In the genomic region with DNA sequence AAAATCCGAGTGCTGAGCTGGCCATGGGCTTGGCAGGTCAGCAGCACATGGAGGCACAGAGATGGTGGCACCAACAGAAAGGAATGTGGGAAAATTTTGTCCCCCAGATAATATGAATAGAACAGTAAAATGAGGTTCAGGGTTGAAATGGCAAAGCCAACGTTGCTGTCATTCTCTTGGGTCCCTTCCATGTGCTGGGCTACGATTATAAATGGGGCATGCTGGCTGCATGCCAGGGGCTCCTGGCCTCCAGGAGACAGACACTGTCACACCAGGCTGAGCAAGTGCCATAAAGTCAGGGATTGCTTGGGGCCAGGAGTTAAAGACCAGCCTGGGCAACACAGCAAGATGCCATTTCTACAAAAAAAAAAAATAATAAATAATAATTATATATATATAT, we compare ENCODE assay signal across 13 cellular contexts.
DNase-seq lines count a peak whose midpoint lies in the region; ATAC-seq, FAIRE-seq and TF ChIP-seq lines count a peak whose summit lies in the region.
"Had no signal": no experiment of that assay in that cellular context is flagged by ENCODE, and none has a peak within 500 bp of the region (broad histone marks: within the 10 kb centered on the region; RNA-seq: fewer than 3 reads in every experiment).

No MANE protein-coding gene starts in this region.

- H2BK20ac ChIP-seq in H9 (ENCODE audit: low read depth, low read length, poor library complexity, severe bottlenecking): no peak overlapping the region

- H3K36me3 Mint-ChIP-seq in H9 (ENCODE audit: insufficient read depth in 1 of 3, low read depth in 3 of 3): no peaks in the 10 kb centered on the region
- H3K36me3 Mint-ChIP-seq: naive B cell had no signal

- H3K4me1 Mint-ChIP-seq in H9: peaks cover 13 to 15% of the 10 kb centered on the region in 2 experiments

- TF ChIP-seq CTCF in liver (IDR thresholded peaks at IDR 0.05; ENCODE audit: low read depth, low read length, missing input control) (no peak), HepG2 (CRISPR knock-in tag; IDR thresholded peaks at IDR 0.05) (no peak), H9 (conservative IDR thresholded peaks at IDR 0.05) (no peak)

- no peak overlapping the region for H2BK15ac ChIP-seq in H9 (ENCODE audit: low read depth, low read length)

- H2AFZ ChIP-seq in HepG2 (ENCODE audit: low read length): no peak overlapping the region
- no peak overlapping the region for H2AFZ ChIP-seq in H9 (ENCODE audit: low read length)

- in situ Hi-C loops in HepG2 (cut with HindIII; ENCODE audit: extremely low pct_ligation_motif_present, low pct_unique_long_range_greater_than_20kb): no loop called here

- no peaks in the 10 kb centered on the region for H3K79me1 ChIP-seq in H9 (ENCODE audit: insufficient read depth, low read depth, low read length, poor library complexity, severe bottlenecking)

- H2AK5ac ChIP-seq in H9 (ENCODE audit: insufficient read length, low read length): no peak overlapping the region

- DNase-seq in HepG2 (ENCODE audit: low spot score): no peak
- peak; percentile 33 to 69 for DNase-seq in SHP77 (lab: John Stamatoyannopoulos, UW)
- DNase-seq in right cardiac atrium: peak in 2 of 3 donors; percentile 21 to 68
- peak; percentile 38 to 78 for DNase-seq in aorta
- DNase-seq in NCI-H2227 treated with DMSO at 0.1 percent for 48 hours (lab: John Stamatoyannopoulos, UW): no peak
- DNase-seq in sciatic nerve (ENCODE audit: low spot score): no peak
- no peak for DNase-seq in H9
- DNase-seq: activated naive CD8-positive, alpha-beta T cell treated with anti-CD3 and anti-CD28 coated beads, Interleukin-2, amount 50 U/mL, for 24 hours; naive B cell; NCI-H1930 had no signal

- no peak overlapping the region for H4K8ac ChIP-seq in H9 (replicated peaks; ENCODE audit: insufficient read length, low read depth, low read length)

- POLR2A ChIA-PET in HepG2 (lab: Yijun Ruan, JAX): no interaction called here

- H2BK12ac ChIP-seq in H9 (ENCODE audit: insufficient read length, low read depth, low read length): no peak overlapping the region

- no peak overlapping the region for H3K4ac ChIP-seq in H9 (ENCODE audit: low read depth, low read length)

- TF ChIP-seq POLR2A in HepG2 (IDR thresholded peaks at IDR 0.05; ENCODE audit: insufficient read depth in 1 of 2, low read depth in 2 of 2, low read length in 2 of 2): no peak

- H3K4me2 ChIP-seq in HepG2 (ENCODE audit: low read depth, low read length): no peak overlapping the region
- no peak overlapping the region for H3K4me2 ChIP-seq in H9 (ENCODE audit: insufficient read depth, insufficient read length, low read length)

- WGBS in liver: 36% methylated on average over 3 of the region's 3 CpGs
- WGBS in HepG2 (ENCODE audit: low lambda C conversion rate): 90% methylated on average over 3 of the region's 3 CpGs
- WGBS in right cardiac atrium: 36% methylated on average over 3 of the region's 3 CpGs
- 6 to 8% methylated on average over 3 of the region's 3 CpGs for WGBS in aorta, 2 donors
- WGBS in H9 (ENCODE audit: extremely low coverage, insufficient read length, low lambda C conversion rate): no CpG with 5 or more reads among the region's 3 CpGs

- H3K9ac ChIP-seq in liver (ENCODE audit: low read depth in 1 of 2, low read length in 2 of 2): no peak overlapping the region
- H3K9ac ChIP-seq in HepG2 (ENCODE audit: insufficient read depth, low read depth, low read length): no peak overlapping the region
- H3K9ac ChIP-seq in H9 (ENCODE audit: extremely low read depth, insufficient read length, low read length): no peak overlapping the region

- H4K5ac ChIP-seq in H9 (ENCODE audit: insufficient read length, low read depth, low read length): no peak overlapping the region

- ATAC-seq in HepG2 (no peak), right cardiac atrium (no peak), aorta (ENCODE audit: low FRiP score) (no peak), sciatic nerve (no peak)
- ATAC-seq: left colon had no signal

- no peak overlapping the region for H4K91ac ChIP-seq in H9 (ENCODE audit: insufficient read length, low read depth, low read length)

- CTCF ChIA-PET in HepG2 (lab: Yijun Ruan, JAX; ENCODE audit: low intra/inter-chr PET ratio, low total read pairs): no interaction called here

- H3K9me3 Mint-ChIP-seq in H9: no peaks in the 10 kb centered on the region
- H3K9me3 Mint-ChIP-seq: activated naive CD8-positive, alpha-beta T cell treated with anti-CD3 and anti-CD28 coated beads, Interleukin-2, amount 50 U/mL, for 24 hours; naive B cell had no signal

- H3K4me3 Mint-ChIP-seq in H9: no peak overlapping the region
- H3K4me3 Mint-ChIP-seq: activated naive CD8-positive, alpha-beta T cell treated with anti-CD3 and anti-CD28 coated beads, Interleukin-2, amount 50 U/mL, for 24 hours; naive B cell had no signal

- H3K18ac ChIP-seq in H9 (ENCODE audit: insufficient read length, low read depth, low read length): no peak overlapping the region

- no peak overlapping the region for H3K56ac ChIP-seq in H9 (ENCODE audit: insufficient read length, low read depth, low read length)

- no peak overlapping the region for H3K23ac ChIP-seq in H9 (ENCODE audit: insufficient read length, low read depth, low read length)

- no peak overlapping the region for H2BK120ac ChIP-seq in H9 (ENCODE audit: low read depth, low read length, poor library complexity, severe bottlenecking)

- H4K20me1 ChIP-seq in HepG2 (ENCODE audit: insufficient read depth, low read length) (no peaks in the 10 kb centered on the region), H9 (ENCODE audit: control insufficient read depth, insufficient read depth, insufficient read length) (no peaks in the 10 kb centered on the region)

- H3K36me3 ChIP-seq in liver (ENCODE audit: control insufficient read depth in 4 of 4, insufficient read depth in 3 of 4, low read depth in 1 of 4, low read length in 3 of 4) (no peaks in the 10 kb centered on the region), HepG2 (replicated peaks in 1 of 2; ENCODE audit: control insufficient read depth in 1 of 2, insufficient read depth in 2 of 2, low read length in 2 of 2) (no peaks in the 10 kb centered on the region), aorta (ENCODE audit: control insufficient read depth in 1 of 2, insufficient read depth in 2 of 2, low read length in 1 of 2) (no peaks in the 10 kb centered on the region)

- no peaks in the 10 kb centered on the region for H3K9me3 ChIP-seq in liver (ENCODE audit: control insufficient read depth in 4 of 4, low read length in 3 of 4)
- no peaks in the 10 kb centered on the region for H3K9me3 ChIP-seq in HepG2 (ENCODE audit: low read length)
- H3K9me3 ChIP-seq in right cardiac atrium (ENCODE audit: control insufficient read depth, low read length): no peaks in the 10 kb centered on the region
- H3K9me3 ChIP-seq in aorta (ENCODE audit: control insufficient read depth, low read length): no peaks in the 10 kb centered on the region
- no peaks in the 10 kb centered on the region for H3K9me3 ChIP-seq in H9 (ENCODE audit: control insufficient read depth, low read depth, low read length)

- no peak overlapping the region for H2BK5ac ChIP-seq in H9 (ENCODE audit: insufficient read length, low read length)

- BruUV-seq in HepG2 (replicated peaks; lab: Mats Ljungman, UMichigan): no TSS peak

- TF ChIP-seq RAD21 in liver (IDR thresholded peaks at IDR 0.05) (no peak), HepG2 (CRISPR knock-in tag; IDR thresholded peaks at IDR 0.05) (no peak)

- H3K79me2 ChIP-seq in HepG2 (ENCODE audit: insufficient read depth, low read length): no peaks in the 10 kb centered on the region
- no peaks in the 10 kb centered on the region for H3K79me2 ChIP-seq in H9 (ENCODE audit: insufficient read depth, low read length)

- no peak overlapping the region for H3K14ac ChIP-seq in H9 (ENCODE audit: insufficient read depth, low read length)

- FAIRE-seq in HepG2 (lab: Jason Lieb, UNC): no peak
- FAIRE-seq: urothelium cell line had no signal

- H3K4me1 ChIP-seq in liver (ENCODE audit: control insufficient read depth in 4 of 4, insufficient read depth in 4 of 4, low read length in 3 of 4) (peaks cover 5 to 12% (median 8%) of the 10 kb centered on the region in 4 donors), HepG2 (ENCODE audit: insufficient read depth, low read length) (peaks cover 27% of the 10 kb centered on the region), right cardiac atrium (ENCODE audit: control insufficient read depth, insufficient read depth, low read length) (peaks cover 15% of the 10 kb centered on the region), aorta (ENCODE audit: control insufficient read depth in 1 of 2, insufficient read depth in 2 of 2, low read length in 2 of 2) (peaks cover 0 to 2% of the 10 kb centered on the region in 2 donors), H9 (ENCODE audit: insufficient read depth, low read length) (no peaks in the 10 kb centered on the region)

- H3T11ph ChIP-seq in H9 (ENCODE audit: low read length): no peak overlapping the region

- TF ChIP-seq EP300 in HepG2 (IDR thresholded peaks at IDR 0.05; ENCODE audit: low read depth in 2 of 2, low read length in 2 of 2) (no peak), HepG2 (CRISPR knock-in tag; IDR thresholded peaks at IDR 0.05; ENCODE audit: borderline replicate concordance) (no peak)

- intact Hi-C loops in HepG2 (cut with micrococcal nuclease; ENCODE audit: unreplicated experiment) (no loop called here), right cardiac atrium (cut with DNase I) (no loop called here), aorta (cut with DNase I) (no loop called here), sciatic nerve (cut with DNase I) (no loop called here)

- H3K27me3 Mint-ChIP-seq in H9 (ENCODE audit: low read depth): peaks cover 4% of the 10 kb centered on the region
- H3K27me3 Mint-ChIP-seq: activated naive CD8-positive, alpha-beta T cell treated with anti-CD3 and anti-CD28 coated beads, Interleukin-2, amount 50 U/mL, for 24 hours; naive B cell had no signal

- no peaks in the 10 kb centered on the region for H3K23me2 ChIP-seq in H9 (ENCODE audit: insufficient read length, low read depth, low read length, poor library complexity, severe bottlenecking)

- H3K27ac Mint-ChIP-seq in H9: no peak overlapping the region

- H3K27me3 ChIP-seq in liver (ENCODE audit: control insufficient read depth in 4 of 4, insufficient read depth in 4 of 4, low read length in 3 of 4) (no peaks in the 10 kb centered on the region), HepG2 (ENCODE audit: control insufficient read depth in 1 of 2, insufficient read depth in 2 of 2, low read length in 2 of 2) (no peaks in the 10 kb centered on the region), right cardiac atrium (ENCODE audit: control insufficient read depth, insufficient read depth) (no peaks in the 10 kb centered on the region), aorta (ENCODE audit: control insufficient read depth in 1 of 2, insufficient read depth in 2 of 2, low read length in 1 of 2) (no peaks in the 10 kb centered on the region), H9 (ENCODE audit: insufficient read depth, low read length) (no peaks in the 10 kb centered on the region)

- H3K4me3 ChIP-seq in liver (ENCODE audit: low read depth in 1 of 3, low read length in 3 of 3): no peak overlapping the region
- H3K4me3 ChIP-seq in HepG2 (replicated peaks in 1 of 3; ENCODE audit: insufficient read depth in 1 of 3, low read depth in 2 of 3, low read length in 3 of 3): no peak overlapping the region
- H3K4me3 ChIP-seq in right cardiac atrium (ENCODE audit: low read length): no peak overlapping the region
- H3K4me3 ChIP-seq in aorta (ENCODE audit: low read length in 2 of 2): no peak overlapping the region

- H3K27ac ChIP-seq in liver (ENCODE audit: low read depth in 1 of 2, low read length in 2 of 2) (peak overlapping the region; percentile 6 to 73), HepG2 (ENCODE audit: extremely low read length, insufficient read depth, low read length) (no peak overlapping the region), right cardiac atrium (ENCODE audit: low read length) (peak overlapping the region; percentile 61), aorta (ENCODE audit: low read depth in 1 of 2, low read length in 2 of 2) (peak overlapping the region in 1 of 2 donors; percentile 56), H9 (ENCODE audit: insufficient read length, low read depth, low read length) (no peak overlapping the region)

Comparison
In these comparisons a context has a peak if more than half of its experiments do, and no peak if none do; other contexts are left out.
1. H3K27ac ChIP-seq: peak in liver (2 of 2) and right cardiac atrium (single experiment); none in HepG2 (single experiment) and H9 (single experiment).
2. DNase-seq: peak in SHP77 (2 of 2), right cardiac atrium (2 of 3) and aorta (2 of 2); none in HepG2 (single experiment), NCI-H2227 treated with DMSO at 0.1 percent for 48 hours (single experiment), sciatic nerve (single experiment) and H9 (single experiment).